Comparison of ENCODE assay signal across 8 cellular contexts in genomic region chr11:110173775-110174644, GRCh38.
DNase-seq lines count a peak whose midpoint lies in the region; ATAC-seq and TF ChIP-seq lines count a peak whose summit lies in the region.

No MANE protein-coding gene starts in this region.

- TF ChIP-seq POLR2A in NB4 (IDR thresholded peaks at IDR 0.05; ENCODE audit: extremely low read depth, insufficient read length): no peak

- ATAC-seq in GM21825 (IDR thresholded peaks at IDR 0.05; ENCODE audit: unreplicated experiment) (peak; percentile 66), esophagus mucosa (peak; percentile 76), HG03460 (IDR thresholded peaks at IDR 0.05; ENCODE audit: unreplicated experiment) (no peak)

- TF ChIP-seq CTCF in DOHH2 (IDR thresholded peaks at IDR 0.05; ENCODE audit: low read depth, low read length, poor library complexity, severe bottlenecking) (peak; percentile 76), NB4 (IDR thresholded peaks at IDR 0.05; ENCODE audit: low read depth, low read length) (peak; percentile 92)

- H3K4me3 ChIP-seq in DOHH2 (ENCODE audit: low read length) (no peak overlapping the region), NB4 (ENCODE audit: low read depth, low read length) (no peak overlapping the region)

- no peaks in the 10 kb centered on the region for H3K9me2 ChIP-seq in DOHH2 (replicated peaks; ENCODE audit: control insufficient read depth, low read length)

- H3K79me2 ChIP-seq in DOHH2 (ENCODE audit: control insufficient read depth, low read length): no peaks in the 10 kb centered on the region

- H3K4me2 ChIP-seq in DOHH2 (ENCODE audit: low read length): no peak overlapping the region

- no peak overlapping the region for H3K27ac ChIP-seq in DOHH2 (ENCODE audit: low read depth, low read length)

- no peaks in the 10 kb centered on the region for H4K20me1 ChIP-seq in DOHH2 (ENCODE audit: control insufficient read depth, insufficient read depth, low read depth, low read length)

- no peaks in the 10 kb centered on the region for H3F3A ChIP-seq in DOHH2 (ENCODE audit: control insufficient read depth, insufficient read depth)

- H3K36me3 ChIP-seq in DOHH2 (ENCODE audit: control insufficient read depth, low read length): no peaks in the 10 kb centered on the region

- DNase-seq in NB4 (ENCODE audit: low read depth) (peak; percentile 58), myocyte (ENCODE audit: low read depth) (peak; percentile 54)
- peak; percentile 26 for DNase-seq in activated CD8-positive, alpha-beta memory T cell treated with anti-CD3 and anti-CD28 coated beads, Interleukin-2, amount 50 U/mL, for 1 hour (ENCODE audit: extremely low read depth)
- DNase-seq in stimulated activated CD8-positive, alpha-beta memory T cell treated with anti-CD3 and anti-CD28 coated beads, Interleukin-7, amount 100 ng/mL, for 24 hours (ENCODE audit: low read depth): peak; percentile 43

- no peaks in the 10 kb centered on the region for H3K4me1 ChIP-seq in DOHH2 (ENCODE audit: control insufficient read depth, low read length)

- no peaks in the 10 kb centered on the region for H3K9me3 ChIP-seq in DOHH2 (ENCODE audit: control insufficient read depth, insufficient read depth, low read length)

- H3K27me3 ChIP-seq in DOHH2 (ENCODE audit: control insufficient read depth, low read length): no peaks in the 10 kb centered on the region
